ENCODE assay signal across 14 cellular contexts in the genomic region with DNA sequence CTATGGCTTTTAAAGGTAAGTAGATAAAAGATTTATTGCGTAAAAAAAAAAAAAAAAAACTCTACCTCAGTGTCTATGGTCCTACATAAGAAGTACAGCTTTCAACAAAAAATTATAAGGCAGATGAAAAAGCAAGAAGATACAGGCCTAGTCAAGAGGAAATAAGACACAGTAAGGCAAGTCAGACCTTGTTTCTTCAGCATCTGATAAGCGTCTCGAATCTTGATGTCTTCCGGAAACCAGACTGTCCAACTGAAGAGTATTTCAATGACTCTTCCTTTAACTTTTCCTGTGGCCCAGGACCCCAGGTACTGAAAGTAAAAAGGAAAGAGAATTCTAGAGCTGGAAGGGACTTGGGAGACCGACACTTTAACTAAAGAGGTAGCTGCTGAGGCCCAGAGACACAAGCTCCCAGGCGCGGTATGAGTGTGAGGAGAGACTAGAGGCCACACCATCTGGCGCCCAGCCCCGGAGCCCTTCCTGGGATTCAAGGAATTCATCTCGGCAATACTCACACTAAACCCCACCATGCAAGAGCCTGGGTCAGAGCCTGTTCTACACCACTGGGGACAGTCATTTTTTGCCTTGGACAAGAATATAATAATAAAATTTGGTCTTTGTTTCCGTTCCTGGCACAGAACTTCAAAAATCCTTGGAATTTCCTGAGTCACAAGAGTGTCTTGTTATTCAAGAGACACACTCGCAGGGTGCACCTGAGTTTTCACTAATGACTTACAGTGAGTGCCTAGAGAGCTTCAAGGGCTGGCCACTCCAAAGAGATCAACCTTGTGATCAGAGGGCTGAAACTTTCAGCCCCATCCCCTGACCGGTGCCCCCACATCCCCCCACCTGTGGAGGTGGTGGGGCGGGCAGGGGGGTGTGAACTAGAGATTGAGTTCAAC. TPM values are rescaled to one million over a fixed set of nuclear protein-coding genes. Genes with fewer than 3 reads are reported as not detected.
DNase-seq lines count a peak whose midpoint lies in the region; ATAC-seq and TF ChIP-seq lines count a peak whose summit lies in the region.
"Had no signal": no experiment of that assay in that cellular context is flagged by ENCODE, and none has a peak within 500 bp of the region (broad histone marks: within the 10 kb centered on the region; RNA-seq: fewer than 3 reads in every experiment).

No MANE protein-coding gene starts in this region.

- H3K4me3 ChIP-seq in epithelial cell of esophagus (ENCODE audit: low read length): no peak overlapping the region
- H3K4me3 ChIP-seq: body of pancreas had no signal

- ATAC-seq in GM18868 (IDR thresholded peaks at IDR 0.05; ENCODE audit: unreplicated experiment) (no peak), GM21723 (IDR thresholded peaks at IDR 0.05; ENCODE audit: unreplicated experiment) (no peak)
- ATAC-seq: body of pancreas had no signal

- TF ChIP-seq CTCF in epithelial cell of esophagus (IDR thresholded peaks at IDR 0.05; ENCODE audit: insufficient read depth, low read depth, low read length, missing control alignments) (no peak), GM10248 (IDR thresholded peaks at IDR 0.05; ENCODE audit: control extremely low read depth, extremely low read depth, low read depth, missing control alignments) (no peak)

- DNase-seq in EL (peak; percentile 68), M059J (ENCODE audit: low read depth) (peak; percentile 65), epithelial cell of esophagus (ENCODE audit: low read depth) (peak; percentile 75), pulmonary artery endothelial cell (ENCODE audit: low read depth, low spot score) (peak; percentile 64), GM10248 (ENCODE audit: extremely low spot score) (no peak)
- no peak for DNase-seq in stimulated activated CD4-positive, alpha-beta T cell treated with anti-CD3 and anti-CD28 coated beads, Interleukin-4, amount 100 ng/mL, for 24 hours
- DNase-seq: activated T-cell treated with anti-CD3 and anti-CD28 coated beads, Interleukin-2, amount 50 U/mL, for 48 hours; body of pancreas; kidney; NCI-H524 treated with DMSO at 0.1 percent for 48 hours; Right ventricle myocardium superior; stimulated activated CD4-positive, alpha-beta T cell treated with anti-CD3 and anti-CD28 coated beads, Interleukin-12 subunit alpha, Interleukin-12 subunit beta, amount 100 ng/mL, for 4 hours had no signal

- POLR2A ChIA-PET in GM10248 (lab: Yijun Ruan, JAX): interaction anchor here (0.6 to 1.1 kb wide), 2 partner anchors 30 to 1225 kb away, joined by 4 to 7 read pairs; no protein-coding TSS in a partner anchor

- CTCF ChIA-PET in GM10248 (lab: Yijun Ruan, JAX): interaction anchor here (2.0 kb wide), 1 partner anchor 13 kb away, joined by 4 read pairs; no protein-coding TSS in a partner anchor

RNA-seq across cellular contexts. Expression of a gene that starts 18.6 kb away (rescaled TPM):
- 4.4 and 19.3 TPM in 2 replicates for total RNA-seq in M059J (2014; rRNA removed; shearing (Covaris generic))
- 27.6 and 31.0 TPM in 2 replicates for total RNA-seq in pulmonary artery endothelial cell

RNA-seq across cellular contexts. Expression of a gene that starts 38.8 kb away (rescaled TPM):
- total RNA-seq in M059J (2014; rRNA removed; shearing (Covaris generic)): 20.6 and 30.5 TPM in 2 replicates
- total RNA-seq in pulmonary artery endothelial cell: 10.9 and 13.4 TPM in 2 replicates

Comparison
In these comparisons a context has a peak if more than half of its experiments do, and no peak if none do; other contexts are left out.
1. DNase-seq: peak in EL (single experiment), M059J (single experiment), epithelial cell of esophagus (single experiment) and pulmonary artery endothelial cell (single experiment); none in GM10248 (single experiment) and stimulated activated CD4-positive, alpha-beta T cell treated with anti-CD3 and anti-CD28 coated beads, Interleukin-4, amount 100 ng/mL, for 24 hours (single experiment).